19 cellular contexts compared by ENCODE assay signal in the genomic region with DNA sequence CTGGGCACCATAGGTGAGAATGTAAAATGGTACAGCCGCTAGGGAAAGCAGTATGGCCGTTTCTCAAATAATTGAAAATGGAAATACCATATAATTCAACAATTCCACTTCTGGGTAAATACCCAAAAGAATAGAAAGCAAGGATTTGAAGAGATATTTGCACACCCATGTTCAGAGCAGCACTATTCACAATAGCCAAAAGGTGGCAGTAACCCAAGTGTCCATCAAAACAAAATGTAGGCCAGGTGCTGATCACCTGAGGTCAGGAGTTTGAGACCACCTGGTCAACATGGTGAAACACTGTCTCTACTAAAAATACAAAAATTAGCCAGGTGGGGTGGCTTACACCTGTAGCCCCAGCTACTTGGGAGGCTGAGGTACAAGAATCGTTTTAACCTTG.
DNase-seq lines count a peak whose midpoint lies in the region; ATAC-seq, FAIRE-seq and TF ChIP-seq lines count a peak whose summit lies in the region.
"Had no signal": no experiment of that assay in that cellular context is flagged by ENCODE, and none has a peak within 500 bp of the region (broad histone marks: within the 10 kb centered on the region; RNA-seq: fewer than 3 reads in every experiment).

No MANE protein-coding gene starts in this region.

- peak; percentile 22; the same call in 1 of the 2 replicates for TF ChIP-seq CTCF in BE2C (IDR thresholded peaks at IDR 0.05; ENCODE audit: low read depth, low read length)
- TF ChIP-seq CTCF in PC-3 (conservative IDR thresholded peaks at IDR 0.05; ENCODE audit: low read depth, low read length) = peak; percentile 60
- peak; percentile 29 for TF ChIP-seq CTCF in glutamatergic neuron (IDR thresholded peaks at IDR 0.05; ENCODE audit: partially characterized antibody, unreplicated experiment)

- no peaks in the 10 kb centered on the region for H3K79me2 ChIP-seq in PC-3 (ENCODE audit: low read length)

- intact Hi-C loops in PC-3 (cut with micrococcal nuclease) = no loop called here

- H3K36me3 Mint-ChIP-seq in glutamatergic neuron (ENCODE audit: unreplicated experiment) = no peaks in the 10 kb centered on the region

- H3K9me3 Mint-ChIP-seq in glutamatergic neuron (ENCODE audit: unreplicated experiment) = peaks cover 6% of the 10 kb centered on the region

- H4K20me1 ChIP-seq in PC-3 (ENCODE audit: low read length) = no peaks in the 10 kb centered on the region

- no peaks in the 10 kb centered on the region for H3F3A ChIP-seq in PC-3 (ENCODE audit: low read length, unreplicated experiment)

- peak; percentile 57 for FAIRE-seq in GM12892 (lab: Jason Lieb, UNC)
- FAIRE-seq: kidney had no signal

- BruUV-seq in PC-3 (replicated peaks; lab: Mats Ljungman, UMichigan) = no TSS peak

- no peak for TF ChIP-seq POLR2A in GM12892 (IDR thresholded peaks at IDR 0.05; ENCODE audit: low read depth, low read length)

- CTCF ChIA-PET in PC-3 (lab: Charles Lee) = no interaction called here

- no peak for ATAC-seq in PC-3
- ATAC-seq: psoas muscle, Right ventricle myocardium inferior had no signal

- H3K9me2 ChIP-seq in PC-3 (replicated peaks; ENCODE audit: low read length) = no peaks in the 10 kb centered on the region

- no peak overlapping the region for H3K4me3 Mint-ChIP-seq in glutamatergic neuron (ENCODE audit: unreplicated experiment)

- H3K27me3 ChIP-seq in BE2C (peaks cover 54% of the 10 kb centered on the region), PC-3 (ENCODE audit: low read length) (peaks cover 82% of the 10 kb centered on the region)
- H3K27me3 ChIP-seq: ascending aorta, testis had no signal

- peaks cover 5% of the 10 kb centered on the region for H3K27me3 Mint-ChIP-seq in glutamatergic neuron (ENCODE audit: unreplicated experiment)

- H3K27ac ChIP-seq in PC-3 (ENCODE audit: low read length) = no peak overlapping the region
- H3K27ac ChIP-seq: ascending aorta, psoas muscle, testis had no signal

- POLR2A ChIA-PET in PC-3 (lab: Charles Lee; ENCODE audit: unreplicated experiment) = no interaction called here

- no peak overlapping the region for H2AFZ ChIP-seq in PC-3 (ENCODE audit: low read length)

- H3K4me1 ChIP-seq in BE2C (no peaks in the 10 kb centered on the region), PC-3 (ENCODE audit: insufficient read depth, low read length) (no peaks in the 10 kb centered on the region)
- H3K4me1 ChIP-seq: ascending aorta, psoas muscle, testis had no signal

- no peak for DNase-seq in BE2C
- DNase-seq in GM12892 (ENCODE audit: insufficient read length) = no peak
- peak; percentile 19 for DNase-seq in PC-3
- DNase-seq in glutamatergic neuron = no peak
- no peak for DNase-seq in UCSD-AML1 (lab: John Stamatoyannopoulos, UW; ENCODE audit: unreplicated experiment)
- DNase-seq in activated gamma-delta T cell treated with Interleukin-2 at 50 U/mL for 16 hours = no peak
- no peak for DNase-seq in retina
- DNase-seq in NCI-H2081 treated with DMSO at 0.1 percent for 48 hours (lab: John Stamatoyannopoulos, UW) = no peak
- DNase-seq: activated effector memory CD4-positive, alpha-beta T cell treated with anti-CD3 and anti-CD28 coated beads, Interleukin-2, amount 50 U/mL, for 16 hours; AML-193; DMS79 treated with DMSO at 0.1 percent for 48 hours; effector CD4-positive, alpha-beta T cell; H7; kidney; NCI-H187; psoas muscle; testis had no signal

- H3K4me3 ChIP-seq in BE2C (ENCODE audit: low read depth, low read length) (no peak overlapping the region), PC-3 (ENCODE audit: low read length) (no peak overlapping the region)
- H3K4me3 ChIP-seq: ascending aorta, psoas muscle, testis had no signal

- no peak overlapping the region for H3K4me2 ChIP-seq in PC-3 (ENCODE audit: low read length)

- H3K9me3 ChIP-seq in BE2C (no peaks in the 10 kb centered on the region), PC-3 (ENCODE audit: low read length) (no peaks in the 10 kb centered on the region)
- H3K9me3 ChIP-seq: ascending aorta, psoas muscle, testis had no signal

- peaks cover 36% of the 10 kb centered on the region for H3K4me1 Mint-ChIP-seq in glutamatergic neuron (ENCODE audit: low read depth, unreplicated experiment)

- H3K36me3 ChIP-seq in BE2C (no peaks in the 10 kb centered on the region), PC-3 (ENCODE audit: low read depth, low read length) (no peaks in the 10 kb centered on the region)
- H3K36me3 ChIP-seq: ascending aorta had no signal

- H3K9ac ChIP-seq in PC-3 (ENCODE audit: low read length) = no peak overlapping the region

- H3K27ac Mint-ChIP-seq in glutamatergic neuron (ENCODE audit: unreplicated experiment) = no peak overlapping the region
